Comparison of ENCODE assay signal across 1 cellular context in genomic region chr5:87267574-87268125, GRCh38.
TF ChIP-seq lines count a peak whose summit lies in the region.

Gene RASA1, plus strand, starts transcription at chr5:87267883. Its CDS starts 569 bp downstream, at chr5:87268452.

TF ChIP-seq in HEK293, 187 proteins besides CTCF, POLR2A, EP300 and RAD21 (continued from another document):
- TF ChIP-seq ZBTB11 (tag by site-specific recombination; conservative IDR thresholded peaks at IDR 0.05; ENCODE audit: low read depth) (peak; percentile 96), ZNF530 (tag by site-specific recombination; IDR thresholded peaks at IDR 0.05; ENCODE audit: low read depth) (no peak), KLF16 (tag by site-specific recombination; IDR thresholded peaks at IDR 0.05) (no peak), ZBTB10 (tag by site-specific recombination; IDR thresholded peaks at IDR 0.05) (no peak)
